20 cellular contexts compared by ENCODE assay signal in genomic region chr9:2337602-2338001, GRCh38.
DNase-seq lines count a peak whose midpoint lies in the region; ATAC-seq and TF ChIP-seq lines count a peak whose summit lies in the region.
"Had no signal": no experiment of that assay in that cellular context is flagged by ENCODE, and none has a peak within 500 bp of the region (broad histone marks: within the 10 kb centered on the region; RNA-seq: fewer than 3 reads in every experiment).

No MANE protein-coding gene starts in this region.

- H3K27me3 Mint-ChIP-seq in CD4-positive, alpha-beta T cell = peaks cover 7% of the 10 kb centered on the region

- no peak overlapping the region for H3K4me3 Mint-ChIP-seq in CD4-positive, alpha-beta T cell
- H3K4me3 Mint-ChIP-seq: HFFc6 had no signal

- H3K9me3 ChIP-seq in Karpas-422 (ENCODE audit: low read length) (no peaks in the 10 kb centered on the region), esophagus muscularis mucosa (no peaks in the 10 kb centered on the region)
- H3K9me3 ChIP-seq in CD4-positive, alpha-beta T cell (ENCODE audit: control insufficient read depth, low read length) = no peaks in the 10 kb centered on the region
- H3K9me3 ChIP-seq: BE2C, Peyer's patch had no signal

- TF ChIP-seq CTCF in esophagus muscularis mucosa (IDR thresholded peaks at IDR 0.05) = no peak
- TF ChIP-seq CTCF in CD4-positive, alpha-beta T cell (IDR thresholded peaks at IDR 0.05) = no peak

- peak overlapping the region; percentile 39; the same call in 1 of the 2 replicates for H2AFZ ChIP-seq in Karpas-422 (ENCODE audit: low read length)

- H3K27ac Mint-ChIP-seq in CD4-positive, alpha-beta T cell = no peak overlapping the region
- H3K27ac Mint-ChIP-seq: HFFc6 had no signal

- H3K9ac ChIP-seq in Karpas-422 (ENCODE audit: low read length) = no peak overlapping the region

- H3K27me3 ChIP-seq in Karpas-422 (ENCODE audit: low read length) (no peaks in the 10 kb centered on the region), esophagus muscularis mucosa (no peaks in the 10 kb centered on the region)
- H3K27me3 ChIP-seq in CD4-positive, alpha-beta T cell (ENCODE audit: control insufficient read depth, insufficient read depth, low read length) = no peaks in the 10 kb centered on the region
- H3K27me3 ChIP-seq: BE2C, Peyer's patch had no signal

- H3K4me1 ChIP-seq in Karpas-422 (ENCODE audit: low read length) (peaks cover 34% of the 10 kb centered on the region), esophagus muscularis mucosa (peaks cover 0 to 36% (median 17%) of the 10 kb centered on the region in 4 donors)
- H3K4me1 ChIP-seq: BE2C, Peyer's patch had no signal

- no peaks in the 10 kb centered on the region for H3K79me2 ChIP-seq in Karpas-422 (ENCODE audit: low read length)

- no peak for DNase-seq in Karpas-422
- peak; percentile 84 for DNase-seq in esophagus muscularis mucosa (ENCODE audit: extremely low spot score)
- DNase-seq in left ventricle myocardium superior = peak; percentile 36
- DNase-seq in stromal cell of bone marrow (ENCODE audit: low read depth) = peak; percentile 15
- DNase-seq in SIG-M5 treated with dmso at 0.1 percent for 504 hours (lab: John Stamatoyannopoulos, UW; ENCODE audit: unreplicated experiment) = no peak
- DNase-seq in CD4-positive, alpha-beta T cell = no peak
- no peak for DNase-seq in NCI-H1105 (lab: John Stamatoyannopoulos, UW)
- DNase-seq: BE2C, DMS79, H7, HFFc6, NCI-H1092 treated with DMSO at 0.1 percent for 48 hours, NCI-H2029 treated with DMSO at 0.1 percent for 48 hours, NCI-H2171, NCI-H524, NCI-H82, Peyer's patch had no signal

- H3K36me3 Mint-ChIP-seq in CD4-positive, alpha-beta T cell (ENCODE audit: low read depth) = no peaks in the 10 kb centered on the region

- no peak overlapping the region for H3K4me2 ChIP-seq in Karpas-422 (ENCODE audit: low read depth, low read length, poor library complexity, severe bottlenecking)

- CTCF ChIA-PET in CD4-positive, alpha-beta T cell (lab: Charles Lee) = no interaction called here

- intact Hi-C loops in esophagus muscularis mucosa (cut with DNase I) (no loop called here), left ventricle myocardium superior (cut with micrococcal nuclease) (no loop called here)
- intact Hi-C loops in CD4-positive, alpha-beta T cell (cut with DNase I, micrococcal nuclease) = no loop called here

- POLR2A ChIA-PET in CD4-positive, alpha-beta T cell (lab: Charles Lee) = no interaction called here

- no peaks in the 10 kb centered on the region for H3K9me2 ChIP-seq in Karpas-422 (replicated peaks; ENCODE audit: insufficient read depth, low read length)

- TF ChIP-seq POLR2A in esophagus muscularis mucosa (IDR thresholded peaks at IDR 0.05; ENCODE audit: low read depth) = no peak

- peak; percentile 88 for ATAC-seq in left ventricle myocardium superior
- ATAC-seq in CD4-positive, alpha-beta T cell (ENCODE audit: poor library complexity) = no peak
- ATAC-seq: HepG2, K562 had no signal

- WGBS in esophagus muscularis mucosa = 61% methylated on average over 4 of the region's 4 CpGs

- H3K4me1 Mint-ChIP-seq in CD4-positive, alpha-beta T cell (ENCODE audit: low read depth) = no peaks in the 10 kb centered on the region

- H3K4me3 ChIP-seq in Karpas-422 (ENCODE audit: low read length) (no peak overlapping the region), esophagus muscularis mucosa (no peak overlapping the region)
- H3K4me3 ChIP-seq: K562, Peyer's patch had no signal

- no peaks in the 10 kb centered on the region for H4K20me1 ChIP-seq in Karpas-422 (ENCODE audit: insufficient read depth, low read depth, low read length)

- H3K27ac ChIP-seq in Karpas-422 (ENCODE audit: low read length) (no peak overlapping the region), esophagus muscularis mucosa (replicated peaks in 1 of 4) (no peak overlapping the region)
- no peak overlapping the region for H3K27ac ChIP-seq in CD4-positive, alpha-beta T cell (ENCODE audit: low read depth, low read length)
- H3K27ac ChIP-seq: HL-60, Peyer's patch had no signal

- no peaks in the 10 kb centered on the region for H3K9me3 Mint-ChIP-seq in CD4-positive, alpha-beta T cell
- H3K9me3 Mint-ChIP-seq: HFFc6 had no signal

- H3K36me3 ChIP-seq in Karpas-422 (ENCODE audit: insufficient read depth, low read length) (no peaks in the 10 kb centered on the region), esophagus muscularis mucosa (no peaks in the 10 kb centered on the region)
- H3K36me3 ChIP-seq: BE2C, Peyer's patch had no signal

- TF ChIP-seq EP300 in esophagus muscularis mucosa (IDR thresholded peaks at IDR 0.05) = no peak

Comparison
In these comparisons a context has a peak if more than half of its experiments do, and no peak if none do; other contexts are left out.
1. DNase-seq: peak in esophagus muscularis mucosa (single experiment), left ventricle myocardium superior (single experiment) and stromal cell of bone marrow (single experiment); none in Karpas-422 (single experiment), SIG-M5 treated with dmso at 0.1 percent for 504 hours (single experiment), CD4-positive, alpha-beta T cell (0 of 10) and NCI-H1105 (single experiment).